Comparison of ENCODE assay signal across 38 cellular contexts in genomic region chr10:79231908-79232307, GRCh38.
"Had no signal": no experiment of that assay in that cellular context is flagged by ENCODE, and none has a peak within 500 bp of the region (broad histone marks: within the 10 kb centered on the region; RNA-seq: fewer than 3 reads in every experiment).

No MANE protein-coding gene starts in this region.

- H3K27ac Mint-ChIP-seq: activated CD4-positive, alpha-beta T cell treated with anti-CD3 and anti-CD28 coated beads, Interleukin-2, amount 10 ng/mL, durations not matched to agents 24 days and 14 days; activated CD8-positive, alpha-beta T cell treated with anti-CD3 and anti-CD28 coated beads for 36 hours; activated naive CD4-positive, alpha-beta T cell treated with anti-CD3 and anti-CD28 coated beads, Interleukin-2, amount 50 U/mL, for 24 hours; activated naive CD8-positive, alpha-beta T cell treated with anti-CD3 and anti-CD28 coated beads, Interleukin-2, amount 10 ng/mL, durations not matched to agents 7 days and 5 days; activated T-cell treated with anti-CD3 and anti-CD28 coated beads, Interleukin-2, amount 50 U/mL, for 72 hours; activated T-helper 2 cell treated with anti-CD3 and anti-CD28 coated beads, Interferon-gamma antibody, Interleukin-2, Interleukin-4, amounts not matched to agents 10 μg/mL and 5 μg/mL and 100 μg/mL, durations not matched to agents 14 hours and 24 hours and 36 hours; T-cell had no signal

- H3K27ac ChIP-seq: ascending aorta, Peyer's patch, SJSA1, VCaP had no signal

- H3K4me1 Mint-ChIP-seq: activated CD4-positive, alpha-beta T cell treated with anti-CD3 and anti-CD28 coated beads, Interleukin-2, amount 10 ng/mL, durations not matched to agents 24 days and 14 days; activated naive CD4-positive, alpha-beta T cell treated with anti-CD3 and anti-CD28 coated beads, Interleukin-2, amount 50 U/mL, for 24 hours had no signal

- H3K9me3 ChIP-seq: ascending aorta, MG63, Peyer's patch, SJSA1, SK-N-SH had no signal

- H3K27me3 Mint-ChIP-seq: activated CD4-positive, alpha-beta T cell treated with anti-CD3 and anti-CD28 coated beads, Interleukin-2, amount 10 ng/mL, durations not matched to agents 24 days and 14 days; activated CD8-positive, alpha-beta T cell treated with anti-CD3 and anti-CD28 coated beads for 36 hours; activated naive CD4-positive, alpha-beta T cell treated with anti-CD3 and anti-CD28 coated beads, Interleukin-2, amount 50 U/mL, for 24 hours; activated naive CD8-positive, alpha-beta T cell treated with anti-CD3 and anti-CD28 coated beads, Interleukin-2, amount 10 ng/mL, durations not matched to agents 7 days and 5 days; T-cell had no signal

- H3K9ac ChIP-seq: SK-N-SH had no signal

- H3K36me3 Mint-ChIP-seq: activated naive CD8-positive, alpha-beta T cell treated with anti-CD3 and anti-CD28 coated beads, Interleukin-2, amount 10 ng/mL, durations not matched to agents 7 days and 5 days had no signal

- H3K9me3 Mint-ChIP-seq: activated CD4-positive, alpha-beta T cell treated with anti-CD3 and anti-CD28 coated beads, Interleukin-2, amount 10 ng/mL, durations not matched to agents 24 days and 14 days; activated CD8-positive, alpha-beta T cell treated with anti-CD3 and anti-CD28 coated beads for 36 hours; activated naive CD4-positive, alpha-beta T cell treated with anti-CD3 and anti-CD28 coated beads, Interleukin-2, amount 50 U/mL, for 24 hours; activated naive CD8-positive, alpha-beta T cell treated with anti-CD3 and anti-CD28 coated beads, Interleukin-2, amount 10 ng/mL, durations not matched to agents 7 days and 5 days; activated T-cell treated with anti-CD3 and anti-CD28 coated beads, Interleukin-2, amount 50 U/mL, for 72 hours; activated T-helper 2 cell treated with anti-CD3 and anti-CD28 coated beads, Interferon-gamma antibody, Interleukin-2, Interleukin-4, amounts not matched to agents 10 μg/mL and 5 μg/mL and 100 μg/mL, durations not matched to agents 14 hours and 24 hours and 36 hours; T-cell had no signal

- H3K4me3 Mint-ChIP-seq: activated CD4-positive, alpha-beta T cell treated with anti-CD3 and anti-CD28 coated beads, Interleukin-2, amount 10 ng/mL, durations not matched to agents 24 days and 14 days; activated CD8-positive, alpha-beta T cell treated with anti-CD3 and anti-CD28 coated beads for 36 hours; activated naive CD4-positive, alpha-beta T cell treated with anti-CD3 and anti-CD28 coated beads, Interleukin-2, amount 50 U/mL, for 24 hours; activated naive CD8-positive, alpha-beta T cell treated with anti-CD3 and anti-CD28 coated beads, Interleukin-2, amount 10 ng/mL, durations not matched to agents 7 days and 5 days; activated T-cell treated with anti-CD3 and anti-CD28 coated beads, Interleukin-2, amount 50 U/mL, for 72 hours; T-cell had no signal

- ATAC-seq: activated CD8-positive, alpha-beta T cell treated with anti-CD3 and anti-CD28 coated beads for 36 hours; activated T-cell treated with anti-CD3 and anti-CD28 coated beads, Interleukin-2, amount 50 U/mL, for 72 hours; PC-3; T-cell had no signal

- H3K4me1 ChIP-seq: ascending aorta had no signal

- DNase-seq: activated CD4-positive, alpha-beta T cell treated with anti-CD3 and anti-CD28 coated beads for 1 hour; activated CD4-positive, alpha-beta T cell treated with anti-CD3 and anti-CD28 coated beads, Interleukin-2, amount 10 ng/mL, durations not matched to agents 24 days and 14 days; activated CD4-positive, alpha-beta T cell treated with anti-CD3 and anti-CD28 coated beads, Interleukin-2, amount 50 U/mL, for 4 hours; activated CD4-positive, CD25-positive, alpha-beta regulatory T cell; activated CD8-positive, alpha-beta T cell treated with anti-CD3 and anti-CD28 coated beads for 36 hours; activated gamma-delta T cell; activated naive CD4-positive, alpha-beta T cell treated with Interleukin-2 at 50 U/mL for 16 hours; activated naive CD8-positive, alpha-beta T cell treated with anti-CD3 and anti-CD28 coated beads, Interleukin-2, amount 10 ng/mL, durations not matched to agents 7 days and 5 days; activated T-cell treated with anti-CD3 and anti-CD28 coated beads, Interleukin-2, amount 50 U/mL, for 1 hour; activated T-cell treated with anti-CD3 and anti-CD28 coated beads, Interleukin-2, amount 50 U/mL, for 72 hours; amygdala; caudate nucleus; cerebellar nuclear complex; Kasumi-1; MG63; NCI-H1048; NCI-H1105 treated with DMSO at 0.1 percent for 48 hours; NCI-H1436; NCI-H1694; NCI-H2029; NCI-H510A; NCI-H526; NCI-H748 treated with DMSO at 0.1 percent for 48 hours; NK-92 treated with Interleukin-12 subunit alpha and Interleukin-12 subunit beta, amount 100 ng/mL, for 24 hours; PC-3; Peyer's patch; RPMI8226; SHP77 treated with DMSO at 0.1 percent for 48 hours; SK-N-SH; T-cell; T-helper 2 cell; T-helper 9 cell had no signal

- H3K27me3 ChIP-seq: ascending aorta, MG63, Peyer's patch, SJSA1 had no signal

- FAIRE-seq: bronchial epithelial cell had no signal

- H3K4me2 ChIP-seq: SK-N-SH had no signal

- H3K4me3 ChIP-seq: ascending aorta, MG63, Peyer's patch, SJSA1 had no signal
